ENCODE assay signal across 26 cellular contexts in the genomic region with DNA sequence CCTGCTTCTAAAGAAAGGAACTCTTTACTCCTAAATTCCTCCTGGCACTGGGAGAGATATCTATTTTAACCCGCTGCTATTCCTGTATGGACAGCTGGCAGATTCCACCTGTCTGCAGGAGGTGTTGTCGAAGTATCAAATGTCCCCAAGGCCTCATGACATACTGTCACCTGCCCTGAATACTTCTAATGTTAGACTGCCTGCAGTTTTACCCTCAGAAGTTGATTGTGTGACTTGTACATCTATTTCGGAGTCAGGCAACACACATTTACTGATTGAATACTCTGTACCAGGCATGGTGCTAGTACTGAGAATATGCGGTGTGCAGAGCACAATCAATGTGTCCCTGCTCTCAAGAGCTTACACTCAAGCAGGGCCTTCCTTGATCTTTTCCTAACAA. TPM values are rescaled to one million over a fixed set of nuclear protein-coding genes. Genes with fewer than 3 reads are reported as not detected.
DNase-seq lines count a peak whose midpoint lies in the region; ATAC-seq and TF ChIP-seq lines count a peak whose summit lies in the region.
"Had no signal": no experiment of that assay in that cellular context is flagged by ENCODE, and none has a peak within 500 bp of the region (broad histone marks: within the 10 kb centered on the region; RNA-seq: fewer than 3 reads in every experiment).

No MANE protein-coding gene starts in this region.

- ATAC-seq in omental fat pad (ENCODE audit: low FRiP score): no peak
- ATAC-seq: activated CD4-positive, CD25-positive, alpha-beta regulatory T cell treated with anti-CD3 and anti-CD28 coated beads, Interleukin-2, amount 50 U/mL, for 24 hours; HepG2; right lobe of liver; stimulated activated memory B cell treated with anti-CD40 and anti-IgM and Interleukin-4, amounts not matched to agents 10 μg/mL and 1 μg/mL and 100 μg/mL, for 72 hours had no signal

- DNase-seq in COR-L47 (lab: John Stamatoyannopoulos, UW) (peak; percentile 8), NCI-H146 (lab: John Stamatoyannopoulos, UW) (peak; percentile 77), SHP77 treated with DMSO at 0.1 percent for 48 hours (lab: John Stamatoyannopoulos, UW) (peak; percentile 45), myocyte (ENCODE audit: low read depth) (peak; percentile 93), HK-2 (ENCODE audit: unreplicated experiment) (no peak), omental fat pad (ENCODE audit: low spot score) (no peak)
- DNase-seq in activated CD4-positive, alpha-beta T cell treated with anti-CD3 and anti-CD28 coated beads for 1 hour: no peak
- DNase-seq: activated CD4-positive, alpha-beta memory T cell treated with anti-CD3 and anti-CD28 coated beads for 36 hours; activated CD8-positive, alpha-beta memory T cell treated with anti-CD3 and anti-CD28 coated beads, Interleukin-2, amount 50 U/mL, for 4 hours; activated naive CD4-positive, alpha-beta T cell treated with anti-CD3 and anti-CD28 coated beads for 36 hours; amniotic stem cell; C1 segment of cervical spinal cord; Calu3; effector CD4-positive, alpha-beta T cell; GM23248; Karpas-422; kidney; NCI-H1694; right lobe of liver; stimulated activated CD4-positive, alpha-beta T cell treated with anti-CD3 and anti-CD28 coated beads, Interleukin-4, amount 100 ng/mL, for 24 hours; upper lobe of left lung had no signal

- no peak for TF ChIP-seq CTCF in omental fat pad (IDR thresholded peaks at IDR 0.05)

RNA-seq across cellular contexts. Expression of gene PDZRN3, which starts 38.6 kb away (rescaled TPM):
- 70.8 and 135 TPM in 2 replicates for total RNA-seq in myocyte
- 27.3 TPM for polyA plus RNA-seq in myocyte (2012)
- 10 to 100 TPM; 22.8 to 47.4 (median 37.5) TPM for total RNA-seq in omental fat pad
- total RNA-seq: activated CD4-positive, alpha-beta memory T cell treated with anti-CD3 and anti-CD28 coated beads for 36 hours; activated naive CD4-positive, alpha-beta T cell treated with anti-CD3 and anti-CD28 coated beads for 36 hours; activated T-helper 1 cell treated with anti-CD3 and anti-CD28 coated beads, Interleukin-12 subunit alpha, Interleukin-12 subunit beta, Interleukin-2, Interleukin-4 antibody, amounts not matched to agents 30 ng/mL and 10 ng/mL and 1 ng/mL, durations not matched to agents 14 hours and 24 hours and 36 hours; Calu3; HepG2; T-helper 1 cell treated with Interleukin-12 subunit alpha and Interleukin-12 subunit beta and Interleukin-4 antibody, amounts not matched to agents 30 ng/mL and 1 ng/mL, for 36 hours had no signal
- polyA plus RNA-seq: HepG2 had no signal

Comparison
In these comparisons a context has a peak if more than half of its experiments do, and no peak if none do; other contexts are left out.
1. DNase-seq: peak in COR-L47 (single experiment), NCI-H146 (single experiment), SHP77 treated with DMSO at 0.1 percent for 48 hours (single experiment) and myocyte (single experiment); none in activated CD4-positive, alpha-beta T cell treated with anti-CD3 and anti-CD28 coated beads for 1 hour (single experiment), HK-2 (single experiment) and omental fat pad (single experiment).